Comparison of ENCODE assay signal across 13 cellular contexts in genomic region chr10:103382769-103383168, GRCh38.
"Had no signal": no experiment of that assay in that cellular context is flagged by ENCODE, and none has a peak within 500 bp of the region (broad histone marks: within the 10 kb centered on the region; RNA-seq: fewer than 3 reads in every experiment).

No MANE protein-coding gene starts in this region.

- H3K4me1 Mint-ChIP-seq: activated naive CD4-positive, alpha-beta T cell treated with anti-CD3 and anti-CD28 coated beads, Interleukin-2, amount 50 U/mL, for 24 hours; nephron had no signal

- DNase-seq: activated CD4-positive, alpha-beta T cell treated with anti-CD3 and anti-CD28 coated beads, Interleukin-2, amount 50 U/mL, for 1 hour; activated gamma-delta T cell; activated T-cell treated with anti-CD3 and anti-CD28 coated beads, Interleukin-2, amount 50 U/mL, for 72 hours; effector CD8-positive, alpha-beta T cell; left cardiac atrium; sigmoid colon; stimulated activated CD4-positive, alpha-beta T cell treated with anti-CD3 and anti-CD28 coated beads, Interleukin-4, amount 100 ng/mL, for 4 hours; stimulated activated naive CD4-positive, alpha-beta T cell had no signal

- H3K4me1 ChIP-seq: sigmoid colon, upper lobe of right lung had no signal

- H3K27me3 Mint-ChIP-seq: activated naive CD4-positive, alpha-beta T cell treated with anti-CD3 and anti-CD28 coated beads, Interleukin-2, amount 50 U/mL, for 24 hours; dendritic cell treated with granulocyte-macrophage colony-stimulating factor and Interleukin-4, amounts not matched to agents 40 ng/mL and 50 ng/mL, for 4 days had no signal

- H3K9me3 ChIP-seq: sigmoid colon, upper lobe of right lung had no signal

- ATAC-seq: activated CD4-positive, CD25-positive, alpha-beta regulatory T cell treated with anti-CD3 and anti-CD28 coated beads, Interleukin-2, amount 50 U/mL, for 24 hours; activated T-cell treated with anti-CD3 and anti-CD28 coated beads, Interleukin-2, amount 50 U/mL, for 72 hours; left cardiac atrium; upper lobe of right lung had no signal

- H3K4me3 Mint-ChIP-seq: activated naive CD4-positive, alpha-beta T cell treated with anti-CD3 and anti-CD28 coated beads, Interleukin-2, amount 50 U/mL, for 24 hours; activated T-cell treated with anti-CD3 and anti-CD28 coated beads, Interleukin-2, amount 50 U/mL, for 72 hours; dendritic cell treated with granulocyte-macrophage colony-stimulating factor and Interleukin-4, amounts not matched to agents 40 ng/mL and 50 ng/mL, for 4 days; nephron had no signal

- H3K4me3 ChIP-seq: sigmoid colon, upper lobe of right lung had no signal

- H3K27ac Mint-ChIP-seq: activated naive CD4-positive, alpha-beta T cell treated with anti-CD3 and anti-CD28 coated beads, Interleukin-2, amount 50 U/mL, for 24 hours; activated T-cell treated with anti-CD3 and anti-CD28 coated beads, Interleukin-2, amount 50 U/mL, for 72 hours; dendritic cell treated with granulocyte-macrophage colony-stimulating factor and Interleukin-4, amounts not matched to agents 40 ng/mL and 50 ng/mL, for 4 days; nephron had no signal

- H3K27ac ChIP-seq: sigmoid colon, upper lobe of right lung had no signal

- H3K27me3 ChIP-seq: sigmoid colon, upper lobe of right lung had no signal

- H3K9me3 Mint-ChIP-seq: activated naive CD4-positive, alpha-beta T cell treated with anti-CD3 and anti-CD28 coated beads, Interleukin-2, amount 50 U/mL, for 24 hours; activated T-cell treated with anti-CD3 and anti-CD28 coated beads, Interleukin-2, amount 50 U/mL, for 72 hours; dendritic cell treated with granulocyte-macrophage colony-stimulating factor and Interleukin-4, amounts not matched to agents 40 ng/mL and 50 ng/mL, for 4 days; nephron had no signal
